In genomic region chr7:130907439-130907838, GRCh38 we compare ENCODE assay signal across 14 cellular contexts.
DNase-seq lines count a peak whose midpoint lies in the region; ATAC-seq and TF ChIP-seq lines count a peak whose summit lies in the region.
"Had no signal": no experiment of that assay in that cellular context is flagged by ENCODE, and none has a peak within 500 bp of the region (broad histone marks: within the 10 kb centered on the region; RNA-seq: fewer than 3 reads in every experiment).

No MANE protein-coding gene starts in this region.

- H3K4me3 Mint-ChIP-seq in activated naive CD4-positive, alpha-beta T cell treated with anti-CD3 and anti-CD28 coated beads, Interleukin-2, amount 10 ng/mL, durations not matched to agents 7 days and 5 days = no peak overlapping the region

- CTCF ChIA-PET in activated naive CD4-positive, alpha-beta T cell treated with anti-CD3 and anti-CD28 coated beads, Interleukin-2, amount 10 ng/mL, durations not matched to agents 7 days and 5 days (lab: Charles Lee) = interaction anchor here (0.9 kb wide), 1 partner anchor 12 kb away, joined by 3 read pairs; no protein-coding TSS in a partner anchor

- no peak for ATAC-seq in HG03139 (IDR thresholded peaks at IDR 0.05; ENCODE audit: unreplicated experiment)

- in situ Hi-C loops in brain microvascular endothelial cell (cut with HindIII; ENCODE audit: low pct_ligation_motif_present, low sequenced_read_pairs) = no loop called here

- H3K9me3 Mint-ChIP-seq in activated naive CD4-positive, alpha-beta T cell treated with anti-CD3 and anti-CD28 coated beads, Interleukin-2, amount 10 ng/mL, durations not matched to agents 7 days and 5 days = no peaks in the 10 kb centered on the region

- peaks cover 52% of the 10 kb centered on the region for H3K4me1 ChIP-seq in skeletal muscle satellite cell (ENCODE audit: control insufficient read depth, insufficient read depth, low read length)

- DNase-seq in activated naive CD4-positive, alpha-beta T cell treated with anti-CD3 and anti-CD28 coated beads, Interleukin-2, amount 10 ng/mL, durations not matched to agents 7 days and 5 days = no peak
- no peak for DNase-seq in activated naive CD4-positive, alpha-beta T cell treated with anti-CD3 and anti-CD28 coated beads, Interleukin-2, amount 50 U/mL, for 16 hours
- DNase-seq in MG63 = no peak
- no peak for DNase-seq in brain microvascular endothelial cell
- DNase-seq in islet precursor cell = no peak
- DNase-seq in globus pallidus (ENCODE audit: low spot score) = no peak
- DNase-seq: anterior cingulate cortex; effector memory CD4-positive, alpha-beta T cell; NCI-H1417; NCI-H446 treated with DMSO at 0.1 percent for 48 hours; T-helper 9 cell had no signal

- H3K27ac Mint-ChIP-seq in activated naive CD4-positive, alpha-beta T cell treated with anti-CD3 and anti-CD28 coated beads, Interleukin-2, amount 10 ng/mL, durations not matched to agents 7 days and 5 days = peak overlapping the region; percentile 29

- H3K36me3 Mint-ChIP-seq in activated naive CD4-positive, alpha-beta T cell treated with anti-CD3 and anti-CD28 coated beads, Interleukin-2, amount 10 ng/mL, durations not matched to agents 7 days and 5 days = peaks cover 64% of the 10 kb centered on the region

- peak overlapping the region; percentile 94 for H3K27ac ChIP-seq in brain microvascular endothelial cell
- H3K27ac ChIP-seq: BLaER1 had no signal

- H3K27me3 ChIP-seq in MG63 = no peaks in the 10 kb centered on the region
- H3K27me3 ChIP-seq in brain microvascular endothelial cell (replicated peaks) = no peaks in the 10 kb centered on the region
- no peaks in the 10 kb centered on the region for H3K27me3 ChIP-seq in skeletal muscle satellite cell (ENCODE audit: control insufficient read depth, insufficient read depth, low read length)
- H3K27me3 ChIP-seq: BLaER1 had no signal

- H3K36me3 ChIP-seq in MG63 (peaks cover 77% of the 10 kb centered on the region), brain microvascular endothelial cell (replicated peaks) (peaks cover 51% of the 10 kb centered on the region), skeletal muscle satellite cell (ENCODE audit: insufficient read depth, low read length) (peaks cover 85% of the 10 kb centered on the region)

- H3K4me2 ChIP-seq in skeletal muscle satellite cell (ENCODE audit: low read length) = peak overlapping the region; percentile 68
- H3K4me2 ChIP-seq: BLaER1 had no signal

- no peaks in the 10 kb centered on the region for H3K9me3 ChIP-seq in MG63
- no peaks in the 10 kb centered on the region for H3K9me3 ChIP-seq in skeletal muscle satellite cell (replicated peaks; ENCODE audit: low read length)
- H3K9me3 ChIP-seq: BLaER1 had no signal

- H3K9ac ChIP-seq in skeletal muscle satellite cell (ENCODE audit: low read depth, low read length) = peak overlapping the region; percentile 39
- H3K9ac ChIP-seq: BLaER1 had no signal

- H3K4me1 Mint-ChIP-seq in activated naive CD4-positive, alpha-beta T cell treated with anti-CD3 and anti-CD28 coated beads, Interleukin-2, amount 10 ng/mL, durations not matched to agents 7 days and 5 days = peaks cover 83% of the 10 kb centered on the region

- TF ChIP-seq CTCF in brain microvascular endothelial cell (IDR thresholded peaks at IDR 0.05; ENCODE audit: low read depth, low read length, missing control alignments) = no peak

- H3K4me3 ChIP-seq in MG63 = peak overlapping the region; percentile 2; the same call in 1 of the 2 replicates
- no peak overlapping the region for H3K4me3 ChIP-seq in brain microvascular endothelial cell (ENCODE audit: low read depth, low read length)
- H3K4me3 ChIP-seq in skeletal muscle satellite cell (ENCODE audit: low read length) = peak overlapping the region; percentile 35
- H3K4me3 ChIP-seq: BLaER1 had no signal

- H3K27me3 Mint-ChIP-seq in activated naive CD4-positive, alpha-beta T cell treated with anti-CD3 and anti-CD28 coated beads, Interleukin-2, amount 10 ng/mL, durations not matched to agents 7 days and 5 days = no peaks in the 10 kb centered on the region
